28 cellular contexts compared by ENCODE assay signal in the genomic region with DNA sequence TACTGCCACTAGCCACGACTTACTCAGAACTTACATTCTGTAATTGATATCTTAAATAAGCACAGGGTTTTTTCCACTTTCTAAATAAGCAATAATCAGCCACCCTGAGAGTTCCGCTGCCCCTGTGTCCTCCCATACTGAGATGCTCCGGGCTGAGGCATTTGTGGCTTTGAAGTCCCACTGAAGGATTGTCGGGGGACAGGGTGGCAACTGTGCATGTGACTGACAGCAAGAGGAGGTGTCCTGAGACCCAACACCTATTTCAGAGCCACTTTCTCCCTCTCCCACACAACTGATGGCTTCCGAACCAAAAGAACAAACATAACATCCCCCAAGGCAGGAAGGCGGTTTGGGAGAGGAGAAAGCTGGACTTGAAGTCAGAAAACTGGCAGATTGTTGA.
A peak's percentile ranks its signal among the peaks of the same experiment; 100 is the strongest.
DNase-seq lines count a peak whose midpoint lies in the region; ATAC-seq and TF ChIP-seq lines count a peak whose summit lies in the region.
"Had no signal": no experiment of that assay in that cellular context is flagged by ENCODE, and none has a peak within 500 bp of the region (broad histone marks: within the 10 kb centered on the region; RNA-seq: fewer than 3 reads in every experiment).

No MANE protein-coding gene starts in this region.

- H3K4me2 ChIP-seq in mesenchymal stem cell (ENCODE audit: low read length, poor library complexity, severe bottlenecking) (no peak overlapping the region), smooth muscle cell (no peak overlapping the region)

- H3K27ac Mint-ChIP-seq in CD14-positive monocyte (no peak overlapping the region), chondrocyte (ENCODE audit: unreplicated experiment) (peak overlapping the region; percentile 81)
- H3K27ac Mint-ChIP-seq: activated CD4-positive, alpha-beta T cell treated with anti-CD3 and anti-CD28 coated beads, Interleukin-2, amount 10 ng/mL, durations not matched to agents 24 days and 14 days; B cell; CD8-positive, alpha-beta T cell; immature natural killer cell; stimulated activated naive B cell treated with anti-CD40 and anti-IgM and Interleukin-4, amounts not matched to agents 10 μg/mL and 1 μg/mL and 100 μg/mL, for 72 hours had no signal

- no peaks in the 10 kb centered on the region for H3K79me2 ChIP-seq in smooth muscle cell (ENCODE audit: low read depth)

- H3K4me1 Mint-ChIP-seq in CD14-positive monocyte (no peaks in the 10 kb centered on the region), chondrocyte (ENCODE audit: low read depth) (peaks cover 50% of the 10 kb centered on the region)
- H3K4me1 Mint-ChIP-seq: B cell; immature natural killer cell; stimulated activated naive B cell treated with anti-CD40 and anti-IgM and Interleukin-4, amounts not matched to agents 10 μg/mL and 1 μg/mL and 100 μg/mL, for 72 hours had no signal

- H3K27me3 Mint-ChIP-seq in CD14-positive monocyte (ENCODE audit: low read depth in 3 of 3) (peaks cover 5 to 8% (median 7%) of the 10 kb centered on the region in 3 donors), chondrocyte (ENCODE audit: low read depth) (no peaks in the 10 kb centered on the region)

- H3K9me3 Mint-ChIP-seq in CD14-positive monocyte: peaks cover 0 to 2% (median 0%) of the 10 kb centered on the region in 7 donors
- peaks cover 4% of the 10 kb centered on the region for H3K9me3 Mint-ChIP-seq in chondrocyte (ENCODE audit: low read depth)
- H3K9me3 Mint-ChIP-seq: activated CD4-positive, alpha-beta T cell treated with anti-CD3 and anti-CD28 coated beads, Interleukin-2, amount 10 ng/mL, durations not matched to agents 24 days and 14 days; CD8-positive, alpha-beta T cell; immature natural killer cell; stimulated activated naive B cell treated with anti-CD40 and anti-IgM and Interleukin-4, amounts not matched to agents 10 μg/mL and 1 μg/mL and 100 μg/mL, for 72 hours had no signal

- H3K36me3 ChIP-seq in mesenchymal stem cell (ENCODE audit: control insufficient read depth in 1 of 2, insufficient read depth in 2 of 2, low read depth in 1 of 2, low read length in 2 of 2) (peaks cover 0 to 18% of the 10 kb centered on the region in 2 experiments), smooth muscle cell (ENCODE audit: low read depth) (no peaks in the 10 kb centered on the region)
- H3K36me3 ChIP-seq: prostate gland, suprapubic skin, vagina had no signal

- H4K8ac ChIP-seq in mesenchymal stem cell (ENCODE audit: low read length): no peak overlapping the region

- H4K91ac ChIP-seq in mesenchymal stem cell (ENCODE audit: low read length): peak overlapping the region; percentile 29

- no peak overlapping the region for H3K14ac ChIP-seq in mesenchymal stem cell (ENCODE audit: low read length in 2 of 2)

- H2BK15ac ChIP-seq in mesenchymal stem cell (ENCODE audit: low read depth, poor library complexity, severe bottlenecking): no peak overlapping the region

- H3K27me3 ChIP-seq in mesenchymal stem cell (ENCODE audit: control insufficient read depth in 1 of 2, insufficient read depth in 1 of 2, low read length in 2 of 2) (peaks cover 0 to 8% of the 10 kb centered on the region in 2 experiments), smooth muscle cell (ENCODE audit: low read depth) (no peaks in the 10 kb centered on the region)
- H3K27me3 ChIP-seq: body of pancreas, suprapubic skin, vagina had no signal

- H3F3A ChIP-seq in smooth muscle cell (ENCODE audit: low read depth): no peaks in the 10 kb centered on the region

- H2BK5ac ChIP-seq in mesenchymal stem cell (ENCODE audit: low read depth, low read length, poor library complexity, severe bottlenecking): no peak overlapping the region

- DNase-seq in CD14-positive monocyte (ENCODE audit: low spot score): peak; percentile 22
- no peak for DNase-seq in chondrocyte (ENCODE audit: low spot score)
- no peak for DNase-seq in mesenchymal stem cell
- no peak for DNase-seq in smooth muscle cell (lab: John Stamatoyannopoulos, UW; ENCODE audit: unreplicated experiment)
- DNase-seq in activated naive CD4-positive, alpha-beta T cell (lab: John Stamatoyannopoulos, UW): no peak
- DNase-seq: activated CD4-positive, alpha-beta T cell treated with anti-CD3 and anti-CD28 coated beads, Interleukin-2, amount 10 ng/mL, durations not matched to agents 24 days and 14 days; activated naive CD4-positive, alpha-beta T cell treated with Interleukin-2 at 50 U/mL for 16 hours; activated T-cell treated with anti-CD3 and anti-CD28 coated beads, Interleukin-2, amount 50 U/mL, for 1 hour; body of pancreas; CD8-positive, alpha-beta T cell; effector CD4-positive, alpha-beta T cell; immature natural killer cell; left colon; mesendoderm; NCI-H1694; NCI-H446 treated with DMSO at 0.1 percent for 48 hours; NCI-H82; stimulated activated naive B cell treated with anti-CD40 and anti-IgM and Interleukin-4, amounts not matched to agents 10 μg/mL and 1 μg/mL and 100 μg/mL, for 72 hours; SW 1271; T-helper 9 cell had no signal

- H3K36me3 Mint-ChIP-seq in CD14-positive monocyte (no peaks in the 10 kb centered on the region), chondrocyte (ENCODE audit: low read depth) (peaks cover 17% of the 10 kb centered on the region)
- H3K36me3 Mint-ChIP-seq: CD8-positive, alpha-beta T cell; immature natural killer cell; stimulated activated naive B cell treated with anti-CD40 and anti-IgM and Interleukin-4, amounts not matched to agents 10 μg/mL and 1 μg/mL and 100 μg/mL, for 72 hours had no signal

- no peak overlapping the region for H2AFZ ChIP-seq in mesenchymal stem cell (ENCODE audit: low read depth, low read length)
- H2AFZ ChIP-seq in smooth muscle cell (ENCODE audit: low read depth): no peak overlapping the region

- H3K23ac ChIP-seq in mesenchymal stem cell (ENCODE audit: low read length in 2 of 2): no peak overlapping the region

- no peak overlapping the region for H2BK12ac ChIP-seq in mesenchymal stem cell (ENCODE audit: low read length in 2 of 2)

- no peak overlapping the region for H3K4me3 Mint-ChIP-seq in CD14-positive monocyte
- no peak overlapping the region for H3K4me3 Mint-ChIP-seq in chondrocyte (ENCODE audit: unreplicated experiment)
- H3K4me3 Mint-ChIP-seq: activated CD4-positive, alpha-beta T cell treated with anti-CD3 and anti-CD28 coated beads, Interleukin-2, amount 10 ng/mL, durations not matched to agents 24 days and 14 days; B cell; CD8-positive, alpha-beta T cell; immature natural killer cell; stimulated activated naive B cell treated with anti-CD40 and anti-IgM and Interleukin-4, amounts not matched to agents 10 μg/mL and 1 μg/mL and 100 μg/mL, for 72 hours had no signal

- no peak for TF ChIP-seq CTCF in CD14-positive monocyte (IDR thresholded peaks at IDR 0.05)
- TF ChIP-seq CTCF in chondrocyte (IDR thresholded peaks at IDR 0.05): no peak
- no peak for TF ChIP-seq CTCF in smooth muscle cell (IDR thresholded peaks at IDR 0.05; ENCODE audit: borderline replicate concordance, insufficient read depth, poor library complexity, severe bottlenecking)

- H3K4me1 ChIP-seq in mesenchymal stem cell (ENCODE audit: control insufficient read depth, insufficient read depth, low read depth, low read length) (peaks cover 14% of the 10 kb centered on the region), smooth muscle cell (ENCODE audit: low read depth) (peaks cover 4% of the 10 kb centered on the region)
- H3K4me1 ChIP-seq: body of pancreas, prostate gland had no signal

- peaks cover 4% of the 10 kb centered on the region for H3K9me3 ChIP-seq in mesenchymal stem cell (ENCODE audit: control insufficient read depth, low read length)
- no peaks in the 10 kb centered on the region for H3K9me3 ChIP-seq in smooth muscle cell (replicated peaks; ENCODE audit: low read depth)
- H3K9me3 ChIP-seq: body of pancreas, prostate gland, suprapubic skin, vagina had no signal

- H3K79me1 ChIP-seq in mesenchymal stem cell (replicated peaks; ENCODE audit: low read length, poor library complexity, severe bottlenecking): no peaks in the 10 kb centered on the region

- no peak overlapping the region for H3K4ac ChIP-seq in mesenchymal stem cell (ENCODE audit: low read depth in 1 of 2, low read length in 2 of 2)

- no peak overlapping the region for H3K4me3 ChIP-seq in mesenchymal stem cell (ENCODE audit: insufficient read depth in 1 of 2, low read depth in 1 of 2, low read length in 2 of 2)
- no peak overlapping the region for H3K4me3 ChIP-seq in smooth muscle cell
- H3K4me3 ChIP-seq: body of pancreas, prostate gland, suprapubic skin, vagina had no signal

- intact Hi-C loops in CD14-positive monocyte (cut with micrococcal nuclease): no loop called here

- no peak overlapping the region for H2BK120ac ChIP-seq in mesenchymal stem cell (ENCODE audit: low read depth, low read length)

- H4K20me1 ChIP-seq in smooth muscle cell (ENCODE audit: low read depth): no peaks in the 10 kb centered on the region

- ATAC-seq in GM21786 (IDR thresholded peaks at IDR 0.05; ENCODE audit: unreplicated experiment): no peak
- ATAC-seq in GM18868 (IDR thresholded peaks at IDR 0.05; ENCODE audit: unreplicated experiment): no peak
- no peak for ATAC-seq in HG03442 (IDR thresholded peaks at IDR 0.05; ENCODE audit: unreplicated experiment)
- ATAC-seq: body of pancreas; CD8-positive, alpha-beta T cell; left colon; stimulated activated naive B cell treated with anti-CD40 and anti-IgM and Interleukin-4, amounts not matched to agents 10 μg/mL and 1 μg/mL and 100 μg/mL, for 72 hours had no signal

- no peak overlapping the region for H3K27ac ChIP-seq in mesenchymal stem cell (ENCODE audit: low read length, poor library complexity, severe bottlenecking)
- peak overlapping the region; percentile 23 for H3K27ac ChIP-seq in smooth muscle cell (ENCODE audit: low read depth)
- H3K27ac ChIP-seq: body of pancreas, epithelial cell of prostate, prostate gland, suprapubic skin, vagina had no signal

- H3K9ac ChIP-seq in mesenchymal stem cell (ENCODE audit: low read length) (no peak overlapping the region), smooth muscle cell (ENCODE audit: low read depth) (no peak overlapping the region)

- 89% methylated on average over 5 of the region's 6 CpGs for WGBS in mesenchymal stem cell
- 72% methylated on average over 6 of the region's 6 CpGs for WGBS in smooth muscle cell (ENCODE audit: low lambda C conversion rate)

- H3K18ac ChIP-seq in mesenchymal stem cell (ENCODE audit: low read depth in 1 of 2, low read length in 2 of 2): no peak overlapping the region

- H2AK5ac ChIP-seq in mesenchymal stem cell (ENCODE audit: low read length, severe bottlenecking): no peak overlapping the region
